ENCODE assay signal across 8 cellular contexts in the genomic region with DNA sequence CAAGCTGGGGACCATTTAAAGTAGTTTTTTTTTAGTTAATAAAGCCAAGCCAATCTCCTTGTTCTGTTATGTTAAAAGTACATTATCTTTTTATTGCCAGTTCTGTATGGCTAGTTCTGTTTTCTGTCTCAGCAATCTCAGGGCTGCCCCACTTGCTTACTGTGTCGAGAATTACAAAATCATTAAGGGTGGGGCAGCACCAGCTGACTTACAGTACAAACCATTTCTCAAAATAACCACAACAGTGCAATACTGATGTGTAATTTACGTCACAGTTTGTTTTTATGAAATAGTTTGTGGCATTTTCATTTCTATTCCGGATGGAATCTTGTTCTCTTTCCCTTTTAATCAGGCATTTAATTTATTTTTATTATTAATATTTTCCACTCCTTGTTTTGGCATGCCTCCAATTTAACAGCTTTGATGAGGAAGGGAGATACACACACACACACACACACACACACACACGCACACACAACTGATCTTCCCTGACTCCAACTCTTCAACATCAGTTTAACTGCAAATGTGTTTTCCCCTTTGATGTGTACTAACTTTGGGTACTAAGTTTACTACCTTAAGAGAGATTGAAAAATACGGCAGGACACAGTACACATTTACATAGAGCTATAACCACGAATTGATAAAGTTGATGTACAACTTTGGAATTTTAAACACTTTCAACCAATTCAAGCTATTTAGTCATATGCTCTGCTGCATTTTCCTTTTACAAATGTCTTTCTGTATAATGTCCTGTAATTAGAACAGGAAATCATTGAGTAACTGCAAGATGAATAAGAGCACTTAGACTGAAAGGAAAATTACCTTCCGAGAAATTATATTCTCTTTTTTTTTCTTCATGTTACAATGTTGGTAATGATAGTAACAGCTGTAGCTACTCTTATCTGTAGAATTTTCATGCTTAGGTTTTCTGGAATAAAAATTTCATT.
DNase-seq lines count a peak whose midpoint lies in the region; ATAC-seq and TF ChIP-seq lines count a peak whose summit lies in the region.

No MANE protein-coding gene starts in this region.

- H3K9ac ChIP-seq in skeletal muscle satellite cell (ENCODE audit: low read depth, low read length): peak overlapping the region; percentile 85

- DNase-seq in NCI-H146 treated with DMSO at 0.1 percent for 48 hours (lab: John Stamatoyannopoulos, UW; ENCODE audit: unreplicated experiment): peak; percentile 51
- DNase-seq in activated T-cell treated with anti-CD3 and anti-CD28 coated beads, Interleukin-2, amount 50 U/mL, for 1 hour: peak; percentile 36
- peak; percentile 98 for DNase-seq in fibroblast of the aortic adventitia (ENCODE audit: low read depth)
- no peak for DNase-seq in D341Med (ENCODE audit: low spot score)
- no peak for DNase-seq in dorsolateral prefrontal cortex

- H3K27me3 ChIP-seq in ACC112 (ENCODE audit: insufficient read depth, low read length): no peaks in the 10 kb centered on the region
- H3K27me3 ChIP-seq in skeletal muscle satellite cell (ENCODE audit: control insufficient read depth, insufficient read depth, low read length): no peaks in the 10 kb centered on the region
- no peaks in the 10 kb centered on the region for H3K27me3 ChIP-seq in dorsolateral prefrontal cortex

- peak overlapping the region; percentile 83 for H3K4me2 ChIP-seq in skeletal muscle satellite cell (ENCODE audit: low read length)

- TF ChIP-seq CTCF in fibroblast of the aortic adventitia (IDR thresholded peaks at IDR 0.05; ENCODE audit: insufficient read depth, low read length) (no peak), dorsolateral prefrontal cortex (IDR thresholded peaks at IDR 0.05 in 54 of 56, conservative IDR thresholded peaks at IDR 0.05 in 2 of 56; ENCODE audit: low read depth in 1 of 56, partially characterized antibody in 56 of 56) (no peak)

- H3K4me3 ChIP-seq in ACC112 (ENCODE audit: low read depth, low read length) (peak overlapping the region; percentile 70), fibroblast of the aortic adventitia (ENCODE audit: low read depth, low read length) (peak overlapping the region; percentile 45), skeletal muscle satellite cell (ENCODE audit: low read length) (peak overlapping the region; percentile 61), dorsolateral prefrontal cortex (peak overlapping the region in 24 of 59 donors; percentile 0 to 46 (median 14))

- peak; percentile 42 for ATAC-seq in GM21447 (IDR thresholded peaks at IDR 0.05; ENCODE audit: unreplicated experiment)

- no peak overlapping the region for H2AFZ ChIP-seq in ACC112 (ENCODE audit: low read length, unreplicated experiment)

- H3K79me2 ChIP-seq in ACC112 (ENCODE audit: control insufficient read depth, insufficient read depth, low read length, unreplicated experiment): peaks cover 9% of the 10 kb centered on the region

- peak overlapping the region; percentile 98 for H3K27ac ChIP-seq in ACC112 (ENCODE audit: low read depth, low read length)
- peak overlapping the region in 26 of 59 donors; percentile 1 to 68 (median 43) for H3K27ac ChIP-seq in dorsolateral prefrontal cortex

- no peaks in the 10 kb centered on the region for H3K36me3 ChIP-seq in ACC112 (ENCODE audit: insufficient read depth, low read length)
- H3K36me3 ChIP-seq in skeletal muscle satellite cell (ENCODE audit: insufficient read depth, low read length): no peaks in the 10 kb centered on the region

- H3K9me3 ChIP-seq in skeletal muscle satellite cell (replicated peaks; ENCODE audit: low read length): no peaks in the 10 kb centered on the region

- peaks cover 38% of the 10 kb centered on the region for H3K4me1 ChIP-seq in ACC112 (ENCODE audit: control insufficient read depth, insufficient read depth, low read length, unreplicated experiment)
- H3K4me1 ChIP-seq in skeletal muscle satellite cell (ENCODE audit: control insufficient read depth, insufficient read depth, low read length): peaks cover 39% of the 10 kb centered on the region

- intact Hi-C loops in dorsolateral prefrontal cortex (cut with DNase I): no loop called here

Comparison
In these comparisons a context has a peak if more than half of its experiments do, and no peak if none do; other contexts are left out.
1. DNase-seq: peak in NCI-H146 treated with DMSO at 0.1 percent for 48 hours (single experiment), activated T-cell treated with anti-CD3 and anti-CD28 coated beads, Interleukin-2, amount 50 U/mL, for 1 hour (single experiment) and fibroblast of the aortic adventitia (single experiment); none in D341Med (single experiment) and dorsolateral prefrontal cortex (0 of 10).